1 cellular context compared by ENCODE assay signal in genomic region chr2:131544813-131545165, GRCh38. TPM values are rescaled to one million over a fixed set of nuclear protein-coding genes. Genes with fewer than 3 reads are reported as not detected.
"Had no signal": no experiment of that assay in that cellular context is flagged by ENCODE, and none has a peak within 500 bp of the region (broad histone marks: within the 10 kb centered on the region; RNA-seq: fewer than 3 reads in every experiment).

No MANE protein-coding gene starts in this region.

RNA-seq across cellular contexts. Expression of gene CCDC74A, which starts 17.1 kb away (rescaled TPM):
- total RNA-seq: HT1080 had no signal
